Comparison of ENCODE assay signal across 8 cellular contexts in genomic region chr6:97282726-97283617, GRCh38. TPM values are rescaled to one million over a fixed set of nuclear protein-coding genes. Genes with fewer than 3 reads are reported as not detected.
DNase-seq lines count a peak whose midpoint lies in the region; ATAC-seq, FAIRE-seq and TF ChIP-seq lines count a peak whose summit lies in the region.

A gene with protein sequence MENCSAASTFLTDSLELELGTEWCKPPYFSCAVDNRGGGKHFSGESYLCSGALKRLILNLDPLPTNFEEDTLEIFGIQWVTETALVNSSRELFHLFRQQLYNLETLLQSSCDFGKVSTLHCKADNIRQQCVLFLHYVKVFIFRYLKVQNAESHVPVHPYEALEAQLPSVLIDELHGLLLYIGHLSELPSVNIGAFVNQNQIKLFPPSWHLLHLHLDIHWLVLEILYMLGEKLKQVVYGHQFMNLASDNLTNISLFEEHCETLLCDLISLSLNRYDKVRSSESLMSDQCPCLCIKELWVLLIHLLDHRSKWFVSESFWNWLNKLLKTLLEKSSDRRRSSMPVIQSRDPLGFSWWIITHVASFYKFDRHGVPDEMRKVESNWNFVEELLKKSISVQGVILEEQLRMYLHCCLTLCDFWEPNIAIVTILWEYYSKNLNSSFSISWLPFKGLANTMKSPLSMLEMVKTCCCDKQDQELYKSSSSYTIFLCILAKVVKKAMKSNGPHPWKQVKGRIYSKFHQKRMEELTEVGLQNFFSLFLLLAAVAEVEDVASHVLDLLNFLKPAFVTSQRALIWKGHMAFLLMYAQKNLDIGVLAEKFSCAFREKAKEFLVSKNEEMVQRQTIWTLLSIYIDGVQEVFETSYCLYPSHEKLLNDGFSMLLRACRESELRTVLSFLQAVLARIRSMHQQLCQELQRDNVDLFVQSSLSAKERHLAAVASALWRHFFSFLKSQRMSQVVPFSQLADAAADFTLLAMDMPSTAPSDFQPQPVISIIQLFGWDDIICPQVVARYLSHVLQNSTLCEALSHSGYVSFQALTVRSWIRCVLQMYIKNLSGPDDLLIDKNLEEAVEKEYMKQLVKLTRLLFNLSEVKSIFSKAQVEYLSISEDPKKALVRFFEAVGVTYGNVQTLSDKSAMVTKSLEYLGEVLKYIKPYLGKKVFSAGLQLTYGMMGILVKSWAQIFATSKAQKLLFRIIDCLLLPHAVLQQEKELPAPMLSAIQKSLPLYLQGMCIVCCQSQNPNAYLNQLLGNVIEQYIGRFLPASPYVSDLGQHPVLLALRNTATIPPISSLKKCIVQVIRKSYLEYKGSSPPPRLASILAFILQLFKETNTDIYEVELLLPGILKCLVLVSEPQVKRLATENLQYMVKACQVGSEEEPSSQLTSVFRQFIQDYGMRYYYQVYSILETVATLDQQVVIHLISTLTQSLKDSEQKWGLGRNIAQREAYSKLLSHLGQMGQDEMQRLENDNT (minus strand): TSS chr6:97283216. CDS start chr6:97282477, 739 bp downstream.

- TF ChIP-seq CTCF in GM12864 (IDR thresholded peaks at IDR 0.05; ENCODE audit: low read depth, low read length, missing control alignments), result no peak
- no peak for TF ChIP-seq CTCF in pancreas (IDR thresholded peaks at IDR 0.05)
- TF ChIP-seq CTCF in tibial artery (IDR thresholded peaks at IDR 0.05), result no peak

- H3K36me3 ChIP-seq in pancreas, result no peaks in the 10 kb centered on the region
- H3K36me3 ChIP-seq in tibial artery, result peaks cover 0 to 2% (median 0%) of the 10 kb centered on the region in 3 donors

- no peaks in the 10 kb centered on the region for H3K27me3 ChIP-seq in pancreas
- no peaks in the 10 kb centered on the region for H3K27me3 ChIP-seq in tibial artery

- peaks cover 17 to 18% of the 10 kb centered on the region in 2 donors for H3K36me3 Mint-ChIP-seq in activated naive CD4-positive, alpha-beta T cell treated with anti-CD3 and anti-CD28 coated beads, Interleukin-2, amount 50 U/mL, for 72 hours

- DNase-seq in GM12864 (ENCODE audit: low read depth) (peak; percentile 87), NCI-H1105 treated with DMSO at 0.1 percent for 48 hours (lab: John Stamatoyannopoulos, UW) (peak; percentile 96), SKM-1 treated with dmso at 0.1 percent for 144 hours (lab: John Stamatoyannopoulos, UW; ENCODE audit: unreplicated experiment) (peak; percentile 91), Right ventricle myocardium inferior (ENCODE audit: missing footprints) (peak; percentile 96), pancreas (peak; percentile 91 to 96 (median 94)), tibial artery (peak; percentile 92 to 95)
- DNase-seq in activated naive CD4-positive, alpha-beta T cell treated with anti-CD3 and anti-CD28 coated beads, Interleukin-2, amount 50 U/mL, for 72 hours (ENCODE audit: low spot score in 2 of 2), result peak; percentile 90 to 94

- H3K4me1 ChIP-seq in pancreas (peaks cover 0 to 5% (median 0%) of the 10 kb centered on the region in 3 donors), tibial artery (peaks cover 0 to 9% (median 2%) of the 10 kb centered on the region in 4 donors)

- H3K27ac ChIP-seq in pancreas, result peak within 1 kb of the TSS in 2 of 4 donors; percentile 3 to 38
- H3K27ac ChIP-seq in tibial artery, result peak within 1 kb of the TSS; percentile 67 to 73

- 0% methylated on average over 65 to 67 of the region's 67 CpGs for WGBS in pancreas, 2 donors

- ATAC-seq in HG02678 (IDR thresholded peaks at IDR 0.05; ENCODE audit: unreplicated experiment) (peak; percentile 96), Right ventricle myocardium inferior (peak; percentile 99), pancreas (peak; percentile 98 to 100 (median 100))
- peak; percentile 97 to 98 for ATAC-seq in activated naive CD4-positive, alpha-beta T cell treated with anti-CD3 and anti-CD28 coated beads, Interleukin-2, amount 50 U/mL, for 72 hours

- intact Hi-C loops in Right ventricle myocardium inferior (cut with DNase I), result loop anchor here (10.0 kb wide), 1 partner anchor 758 kb away; the partner anchor contains the start of gene UFL1
- intact Hi-C loops in pancreas (cut with DNase I), result no loop called here
- intact Hi-C loops in tibial artery (cut with DNase I; ENCODE audit: low total_unique reads), result loop anchor here (5.0 kb wide), 1 partner anchor 761 kb away; the partner anchor contains the start of gene UFL1

- H3K9me3 ChIP-seq in pancreas, result no peaks in the 10 kb centered on the region
- H3K9me3 ChIP-seq in tibial artery, result no peaks in the 10 kb centered on the region

- no peaks in the 10 kb centered on the region for H3K9me3 Mint-ChIP-seq in activated naive CD4-positive, alpha-beta T cell treated with anti-CD3 and anti-CD28 coated beads, Interleukin-2, amount 50 U/mL, for 72 hours

- H3K4me3 ChIP-seq in GM12864 (ENCODE audit: low read depth, low read length), result peak within 1 kb of the TSS; percentile 75
- peak within 1 kb of the TSS; percentile 63 to 95 (median 89) for H3K4me3 ChIP-seq in pancreas
- H3K4me3 ChIP-seq in tibial artery, result peak within 1 kb of the TSS; percentile 94

- peak within 1 kb of the TSS; percentile 90 to 94 for H3K27ac Mint-ChIP-seq in activated naive CD4-positive, alpha-beta T cell treated with anti-CD3 and anti-CD28 coated beads, Interleukin-2, amount 50 U/mL, for 72 hours

- FAIRE-seq in pancreas (lab: Jason Lieb, UNC), result peak; percentile 17

RNA-seq across cellular contexts. Expression of the gene that starts here (rescaled TPM):
- total RNA-seq in activated naive CD4-positive, alpha-beta T cell treated with anti-CD3 and anti-CD28 coated beads, Interleukin-2, amount 50 U/mL, for 72 hours, result 10 to 100 TPM; 57.3 to 70.4 TPM
- 1.9 TPM for total RNA-seq in Right ventricle myocardium inferior
- 1 to 10 TPM; 2.0 to 5.0 (median 3.6) TPM for total RNA-seq in pancreas
- 1 to 10 TPM in 1 of 2 donors, under 1 TPM in 1; 0.84 to 1.6 TPM for polyA plus RNA-seq in pancreas

Comparison
In these comparisons a context has a peak if more than half of its experiments do, and no peak if none do; other contexts are left out.
1. RNA of the gene that starts here (total RNA-seq): 57.3 to 70.4 TPM in activated naive CD4-positive, alpha-beta T cell treated with anti-CD3 and anti-CD28 coated beads, Interleukin-2, amount 50 U/mL, for 72 hours; 2.0 to 5.0 TPM in pancreas and 1.9 TPM in Right ventricle myocardium inferior (single experiment); every median in the first group is over 4 times any median in the second.
2. intact Hi-C loops: an anchor here in Right ventricle myocardium inferior (10.0 kb wide) and tibial artery (5.0 kb wide); none called in pancreas.
3. Peak in every context shown above with its lines, with median percentiles within 50 percentile points of each other: DNase-seq, H3K4me3 ChIP-seq and ATAC-seq.